In genomic region chr20:59081036-59081435, GRCh38 we compare ENCODE assay signal across 32 cellular contexts.
"Had no signal": no experiment of that assay in that cellular context is flagged by ENCODE, and none has a peak within 500 bp of the region (broad histone marks: within the 10 kb centered on the region; RNA-seq: fewer than 3 reads in every experiment).

No MANE protein-coding gene starts in this region.

- H3K9me3 ChIP-seq: ascending aorta, body of pancreas, breast epithelium, SJSA1, SK-N-SH had no signal

- H3K4me2 ChIP-seq: SK-N-SH had no signal

- FAIRE-seq: TTC549 had no signal

- H3K36me3 Mint-ChIP-seq: activated naive CD4-positive, alpha-beta T cell treated with anti-CD3 and anti-CD28 coated beads, Interleukin-2, amount 50 U/mL, for 24 hours; activated naive CD8-positive, alpha-beta T cell treated with anti-CD3 and anti-CD28 coated beads, Interleukin-2, amount 10 ng/mL, durations not matched to agents 7 days and 5 days had no signal

- H3K27ac ChIP-seq: ascending aorta, body of pancreas, breast epithelium, SJSA1 had no signal

- H3K4me3 ChIP-seq: ascending aorta, body of pancreas, breast epithelium, MG63, SJSA1 had no signal

- H3K27me3 ChIP-seq: ascending aorta, body of pancreas, breast epithelium had no signal

- H3K4me3 Mint-ChIP-seq: activated CD4-positive, alpha-beta T cell treated with anti-CD3 and anti-CD28 coated beads for 36 hours; activated CD4-positive, alpha-beta T cell treated with anti-CD3 and anti-CD28 coated beads, Interleukin-2, amount 10 ng/mL, durations not matched to agents 7 days and 5 days; activated CD8-positive, alpha-beta T cell treated with anti-CD3 and anti-CD28 coated beads, Interleukin-2, amount 10 ng/mL, durations not matched to agents 7 days and 5 days; activated naive CD4-positive, alpha-beta T cell treated with anti-CD3 and anti-CD28 coated beads, Interleukin-2, amount 50 U/mL, for 24 hours; activated naive CD8-positive, alpha-beta T cell treated with anti-CD3 and anti-CD28 coated beads, Interleukin-2, amount 10 ng/mL, durations not matched to agents 7 days and 5 days; activated T-cell treated with anti-CD3 and anti-CD28 coated beads, Interleukin-2, amount 50 U/mL, for 24 hours; T-helper 1 cell treated with Interleukin-12 subunit alpha and Interleukin-12 subunit beta and Interleukin-4 antibody, amounts not matched to agents 30 μg/mL and 1 μg/mL, for 36 hours; T-helper 2 cell treated with Interferon-gamma antibody and Interleukin-4, amounts not matched to agents 5 μg/mL and 100 μg/mL, for 36 hours had no signal

- H3K9me3 Mint-ChIP-seq: activated CD4-positive, alpha-beta T cell treated with anti-CD3 and anti-CD28 coated beads, Interleukin-2, amount 10 ng/mL, durations not matched to agents 7 days and 5 days; activated naive CD4-positive, alpha-beta T cell treated with anti-CD3 and anti-CD28 coated beads, Interleukin-2, amount 50 U/mL, for 24 hours; activated naive CD8-positive, alpha-beta T cell treated with anti-CD3 and anti-CD28 coated beads, Interleukin-2, amount 10 ng/mL, durations not matched to agents 7 days and 5 days; activated T-cell treated with anti-CD3 and anti-CD28 coated beads, Interleukin-2, amount 50 U/mL, for 24 hours; activated T-helper 2 cell treated with anti-CD3 and anti-CD28 coated beads, Interferon-gamma antibody, Interleukin-2, Interleukin-4, amounts not matched to agents 10 μg/mL and 5 μg/mL and 100 μg/mL, durations not matched to agents 14 hours and 24 hours and 36 hours; T-helper 1 cell treated with Interleukin-12 subunit alpha and Interleukin-12 subunit beta and Interleukin-4 antibody, amounts not matched to agents 30 μg/mL and 1 μg/mL, for 36 hours; T-helper 2 cell treated with Interferon-gamma antibody and Interleukin-4, amounts not matched to agents 5 μg/mL and 100 μg/mL, for 36 hours had no signal

- H3K4me1 ChIP-seq: breast epithelium, SJSA1 had no signal

- H3K36me3 ChIP-seq: ascending aorta, breast epithelium, MG63, SJSA1 had no signal

- H3K9ac ChIP-seq: SK-N-SH had no signal

- ATAC-seq: activated CD4-positive, alpha-beta T cell treated with anti-CD3 and anti-CD28 coated beads for 36 hours; activated CD8-positive, alpha-beta T cell treated with anti-CD3 and anti-CD28 coated beads, Interleukin-2, amount 10 ng/mL, durations not matched to agents 7 days and 5 days; body of pancreas; Panc1 had no signal

- H3K27ac Mint-ChIP-seq: activated CD4-positive, alpha-beta T cell treated with anti-CD3 and anti-CD28 coated beads for 36 hours; activated CD4-positive, alpha-beta T cell treated with anti-CD3 and anti-CD28 coated beads, Interleukin-2, amount 10 ng/mL, durations not matched to agents 7 days and 5 days; activated CD8-positive, alpha-beta T cell treated with anti-CD3 and anti-CD28 coated beads, Interleukin-2, amount 10 ng/mL, durations not matched to agents 7 days and 5 days; activated naive CD4-positive, alpha-beta T cell treated with anti-CD3 and anti-CD28 coated beads, Interleukin-2, amount 50 U/mL, for 24 hours; activated naive CD8-positive, alpha-beta T cell treated with anti-CD3 and anti-CD28 coated beads, Interleukin-2, amount 10 ng/mL, durations not matched to agents 7 days and 5 days; activated T-cell treated with anti-CD3 and anti-CD28 coated beads, Interleukin-2, amount 50 U/mL, for 24 hours; activated T-helper 2 cell treated with anti-CD3 and anti-CD28 coated beads, Interferon-gamma antibody, Interleukin-2, Interleukin-4, amounts not matched to agents 10 μg/mL and 5 μg/mL and 100 μg/mL, durations not matched to agents 14 hours and 24 hours and 36 hours; T-helper 1 cell treated with Interleukin-12 subunit alpha and Interleukin-12 subunit beta and Interleukin-4 antibody, amounts not matched to agents 30 μg/mL and 1 μg/mL, for 36 hours; T-helper 2 cell treated with Interferon-gamma antibody and Interleukin-4, amounts not matched to agents 5 μg/mL and 100 μg/mL, for 36 hours had no signal

- H3K9me2 ChIP-seq: SK-N-SH had no signal

- DNase-seq: activated CD4-positive, alpha-beta T cell treated with anti-CD3 and anti-CD28 coated beads for 36 hours; activated CD4-positive, alpha-beta T cell treated with anti-CD3 and anti-CD28 coated beads, Interleukin-2, amount 10 ng/mL, durations not matched to agents 7 days and 5 days; activated CD4-positive, alpha-beta T cell treated with anti-CD3 and anti-CD28 coated beads, Interleukin-2, amount 50 U/mL, for 48 hours; activated CD8-positive, alpha-beta T cell treated with anti-CD3 and anti-CD28 coated beads, Interleukin-2, amount 10 ng/mL, durations not matched to agents 7 days and 5 days; activated gamma-delta T cell; activated naive CD4-positive, alpha-beta T cell treated with Interleukin-2 at 50 U/mL for 16 hours; activated naive CD8-positive, alpha-beta T cell treated with anti-CD3 and anti-CD28 coated beads, Interleukin-2, amount 10 ng/mL, durations not matched to agents 7 days and 5 days; activated T-cell treated with anti-CD3 and anti-CD28 coated beads, Interleukin-2, amount 50 U/mL, for 24 hours; amygdala; body of pancreas; Kasumi-1; KG1; MG63; NCI-H1048; NCI-H1105 treated with DMSO at 0.1 percent for 48 hours; NCI-H1436; NCI-H1694; NCI-H1930; NCI-H2081 treated with DMSO at 0.1 percent for 48 hours; NCI-H226; NCI-H524 treated with DMSO at 0.1 percent for 48 hours; SHP77 treated with DMSO at 0.1 percent for 48 hours; SK-N-SH had no signal
